10 cellular contexts compared by ENCODE assay signal in genomic region chr4:168183717-168184571, GRCh38.
A peak's percentile ranks its signal among the peaks of the same experiment; 100 is the strongest.
DNase-seq lines count a peak whose midpoint lies in the region; ATAC-seq and TF ChIP-seq lines count a peak whose summit lies in the region.
"Had no signal": no experiment of that assay in that cellular context is flagged by ENCODE, and none has a peak within 500 bp of the region (broad histone marks: within the 10 kb centered on the region; RNA-seq: fewer than 3 reads in every experiment).

No MANE protein-coding gene starts in this region.

- H3K9me3 ChIP-seq in WERI-Rb-1 (ENCODE audit: severe bottlenecking), result no peaks in the 10 kb centered on the region
- H3K9me3 ChIP-seq in left ventricle myocardium inferior (replicated peaks), result no peaks in the 10 kb centered on the region
- no peaks in the 10 kb centered on the region for H3K9me3 ChIP-seq in upper lobe of right lung
- H3K9me3 ChIP-seq: SJSA1 had no signal

- TF ChIP-seq CTCF in KMS-11 (conservative IDR thresholded peaks at IDR 0.05; ENCODE audit: low read depth, low read length) (peak; percentile 74; the same call in 1 of the 2 replicates), WERI-Rb-1 (IDR thresholded peaks at IDR 0.05; ENCODE audit: low read depth, low read length) (peak; percentile 22; the same call in 1 of the 2 replicates), left ventricle myocardium inferior (IDR thresholded peaks at IDR 0.05; ENCODE audit: borderline replicate concordance) (peak; percentile 68), upper lobe of right lung (IDR thresholded peaks at IDR 0.05) (peak; percentile 43)

- no peaks in the 10 kb centered on the region for H3K4me1 ChIP-seq in KMS-11 (ENCODE audit: low read depth, poor library complexity, severe bottlenecking)
- H3K4me1 ChIP-seq in left ventricle myocardium inferior, result peaks cover 6% of the 10 kb centered on the region
- no peaks in the 10 kb centered on the region for H3K4me1 ChIP-seq in upper lobe of right lung

- H3K4me3 ChIP-seq in KMS-11 (IDR thresholded peaks at IDR 0.05; ENCODE audit: insufficient read depth, low read depth, low read length) (no peak overlapping the region), WERI-Rb-1 (ENCODE audit: low read depth, low read length) (no peak overlapping the region), left ventricle myocardium inferior (no peak overlapping the region), upper lobe of right lung (no peak overlapping the region)
- H3K4me3 ChIP-seq: SJSA1 had no signal

- H4K20me1 ChIP-seq in KMS-11 (ENCODE audit: insufficient read depth), result no peaks in the 10 kb centered on the region

- no peak overlapping the region for H3K9ac ChIP-seq in KMS-11

- H3K27me3 ChIP-seq in KMS-11 (ENCODE audit: insufficient read depth, low read depth) (no peaks in the 10 kb centered on the region), WERI-Rb-1 (ENCODE audit: insufficient read depth, low read depth, severe bottlenecking) (no peaks in the 10 kb centered on the region), left ventricle myocardium inferior (ENCODE audit: low read depth) (no peaks in the 10 kb centered on the region), upper lobe of right lung (no peaks in the 10 kb centered on the region)
- H3K27me3 ChIP-seq: SJSA1 had no signal

- peak; percentile 26 for DNase-seq in G401 (ENCODE audit: low spot score)
- no peak for DNase-seq in WERI-Rb-1
- DNase-seq in left ventricle myocardium inferior, result no peak
- no peak for DNase-seq in upper lobe of right lung
- DNase-seq in activated naive CD4-positive, alpha-beta T cell treated with Interleukin-2 at 50 U/mL for 16 hours, result no peak

- H3K4me2 ChIP-seq in KMS-11, result no peak overlapping the region

- no peak overlapping the region for H2AFZ ChIP-seq in KMS-11 (ENCODE audit: low read depth)

- no peak for ATAC-seq in upper lobe of right lung
- ATAC-seq in GM18858 (IDR thresholded peaks at IDR 0.05; ENCODE audit: unreplicated experiment), result no peak
- no peak for ATAC-seq in GM21515 (IDR thresholded peaks at IDR 0.05; ENCODE audit: unreplicated experiment)
- ATAC-seq: naive thymus-derived CD8-positive, alpha-beta T cell had no signal

- H3K27ac ChIP-seq in KMS-11, result no peak overlapping the region
- H3K27ac ChIP-seq in WERI-Rb-1, result no peak overlapping the region
- H3K27ac ChIP-seq in left ventricle myocardium inferior (replicated peaks), result peak overlapping the region; percentile 41
- no peak overlapping the region for H3K27ac ChIP-seq in upper lobe of right lung
- H3K27ac ChIP-seq: SJSA1 had no signal

- H3K79me2 ChIP-seq in KMS-11 (ENCODE audit: insufficient read depth, low read depth), result no peaks in the 10 kb centered on the region

- in situ Hi-C loops in G401 (cut with HindIII; ENCODE audit: low sequenced_read_pairs), result no loop called here

- intact Hi-C loops in left ventricle myocardium inferior (cut with micrococcal nuclease) (no loop called here), upper lobe of right lung (cut with DNase I) (no loop called here)

- H3K36me3 ChIP-seq in KMS-11 (ENCODE audit: insufficient read depth) (no peaks in the 10 kb centered on the region), WERI-Rb-1 (no peaks in the 10 kb centered on the region), left ventricle myocardium inferior (no peaks in the 10 kb centered on the region), upper lobe of right lung (no peaks in the 10 kb centered on the region)
- H3K36me3 ChIP-seq: SJSA1 had no signal

Comparison
In these comparisons a context has a peak if more than half of its experiments do, and no peak if none do; other contexts are left out.
1. CTCF ChIP-seq: peak in every context shown above with its lines; median percentile 74 in KMS-11; 68 in left ventricle myocardium inferior; 43 in upper lobe of right lung; 22 in WERI-Rb-1.